Comparison of ENCODE assay signal across 8 cellular contexts in the genomic region with DNA sequence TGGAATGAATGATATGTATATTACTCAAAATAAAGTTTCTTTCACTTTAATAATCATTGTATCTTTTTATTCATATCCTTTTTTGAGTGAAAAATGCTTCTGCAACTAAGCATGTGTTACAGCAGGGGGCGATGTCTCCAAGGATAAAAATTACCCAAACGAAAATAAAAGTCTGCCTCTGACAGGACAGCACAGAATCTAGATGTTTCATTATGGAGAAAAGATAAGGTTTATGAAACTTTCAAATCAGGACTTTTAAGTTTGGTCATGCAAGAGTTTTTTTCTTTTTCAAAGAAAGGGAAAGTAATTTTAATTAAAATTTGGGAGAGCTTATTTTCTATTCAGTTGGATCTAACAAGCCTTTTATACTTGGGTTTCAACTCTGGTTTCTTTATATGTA. TPM values are rescaled to one million over a fixed set of nuclear protein-coding genes. Genes with fewer than 3 reads are reported as not detected.
DNase-seq lines count a peak whose midpoint lies in the region; ATAC-seq and TF ChIP-seq lines count a peak whose summit lies in the region.

No MANE protein-coding gene starts in this region.

- peaks cover 13% of the 10 kb centered on the region for H3K36me3 Mint-ChIP-seq in type B pancreatic cell

- DNase-seq in AG08395 (ENCODE audit: low spot score), result peak; percentile 47
- DNase-seq in GM03348 (ENCODE audit: low spot score), result peak; percentile 47
- peak; percentile 66 for DNase-seq in RPMI7951 (ENCODE audit: low read depth)
- DNase-seq in cerebellar cortex (ENCODE audit: low spot score), result peak; percentile 9
- no peak for DNase-seq in type B pancreatic cell (ENCODE audit: extremely low spot score, unreplicated experiment)
- DNase-seq in 8988T, result no peak

- peaks cover 4% of the 10 kb centered on the region for H3K4me1 Mint-ChIP-seq in type B pancreatic cell (ENCODE audit: unreplicated experiment)

- H3K4me3 Mint-ChIP-seq in type B pancreatic cell, result no peak overlapping the region

- H3K36me3 ChIP-seq in liver (ENCODE audit: control insufficient read depth in 4 of 4, insufficient read depth in 3 of 4, low read depth in 1 of 4, low read length in 3 of 4), result peaks cover 0 to 3% (median under 1%) of the 10 kb centered on the region in 4 donors

- TF ChIP-seq CTCF in liver (IDR thresholded peaks at IDR 0.05; ENCODE audit: low read depth, low read length, missing input control) (peak; percentile 89), type B pancreatic cell (conservative IDR thresholded peaks at IDR 0.05) (peak; percentile 93)

- 1% methylated on average over 2 of the region's 2 CpGs for WGBS in liver

- H3K9me3 ChIP-seq in liver (ENCODE audit: control insufficient read depth in 4 of 4, low read length in 3 of 4), result no peaks in the 10 kb centered on the region

- H3K27me3 ChIP-seq in liver (ENCODE audit: control insufficient read depth in 4 of 4, insufficient read depth in 4 of 4, low read length in 3 of 4), result no peaks in the 10 kb centered on the region

- H3K4me1 ChIP-seq in liver (ENCODE audit: control insufficient read depth in 4 of 4, insufficient read depth in 4 of 4, low read length in 3 of 4), result peaks cover 0 to 2% (median 0%) of the 10 kb centered on the region in 4 donors

- H3K27ac Mint-ChIP-seq in type B pancreatic cell, result peak overlapping the region; percentile 57

- H3K27me3 Mint-ChIP-seq in type B pancreatic cell, result no peaks in the 10 kb centered on the region

- H3K27ac ChIP-seq in liver (ENCODE audit: low read depth in 1 of 2, low read length in 2 of 2), result no peak overlapping the region

- no peak overlapping the region for H3K9ac ChIP-seq in liver (ENCODE audit: low read depth in 1 of 2, low read length in 2 of 2)

- peak; percentile 56 for ATAC-seq in HG03103 (IDR thresholded peaks at IDR 0.05; ENCODE audit: low read depth, unreplicated experiment)

- peak; percentile 98 to 99 for TF ChIP-seq RAD21 in liver (IDR thresholded peaks at IDR 0.05)

- H3K4me3 ChIP-seq in liver (ENCODE audit: low read depth in 1 of 3, low read length in 3 of 3), result no peak overlapping the region

- H3K9me3 Mint-ChIP-seq in type B pancreatic cell, result peaks cover 5% of the 10 kb centered on the region

TF ChIP-seq in liver, 16 proteins besides CTCF, POLR2A, EP300 and RAD21:
- TF ChIP-seq, protein P1, sequence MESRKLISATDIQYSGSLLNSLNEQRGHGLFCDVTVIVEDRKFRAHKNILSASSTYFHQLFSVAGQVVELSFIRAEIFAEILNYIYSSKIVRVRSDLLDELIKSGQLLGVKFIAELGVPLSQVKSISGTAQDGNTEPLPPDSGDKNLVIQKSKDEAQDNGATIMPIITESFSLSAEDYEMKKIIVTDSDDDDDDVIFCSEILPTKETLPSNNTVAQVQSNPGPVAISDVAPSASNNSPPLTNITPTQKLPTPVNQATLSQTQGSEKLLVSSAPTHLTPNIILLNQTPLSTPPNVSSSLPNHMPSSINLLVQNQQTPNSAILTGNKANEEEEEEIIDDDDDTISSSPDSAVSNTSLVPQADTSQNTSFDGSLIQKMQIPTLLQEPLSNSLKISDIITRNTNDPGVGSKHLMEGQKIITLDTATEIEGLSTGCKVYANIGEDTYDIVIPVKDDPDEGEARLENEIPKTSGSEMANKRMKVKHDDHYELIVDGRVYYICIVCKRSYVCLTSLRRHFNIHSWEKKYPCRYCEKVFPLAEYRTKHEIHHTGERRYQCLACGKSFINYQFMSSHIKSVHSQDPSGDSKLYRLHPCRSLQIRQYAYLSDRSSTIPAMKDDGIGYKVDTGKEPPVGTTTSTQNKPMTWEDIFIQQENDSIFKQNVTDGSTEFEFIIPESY (IDR thresholded peaks at IDR 0.05), result no peak
- no peak for TF ChIP-seq RXRA (IDR thresholded peaks at IDR 0.05)
- TF ChIP-seq EGR1 (IDR thresholded peaks at IDR 0.05; ENCODE audit: low read depth in 2 of 2), result no peak
- TF ChIP-seq NR2F2 (IDR thresholded peaks at IDR 0.05), result no peak
- no peak for TF ChIP-seq HNF4G (IDR thresholded peaks at IDR 0.05)
- TF ChIP-seq, protein P2, sequence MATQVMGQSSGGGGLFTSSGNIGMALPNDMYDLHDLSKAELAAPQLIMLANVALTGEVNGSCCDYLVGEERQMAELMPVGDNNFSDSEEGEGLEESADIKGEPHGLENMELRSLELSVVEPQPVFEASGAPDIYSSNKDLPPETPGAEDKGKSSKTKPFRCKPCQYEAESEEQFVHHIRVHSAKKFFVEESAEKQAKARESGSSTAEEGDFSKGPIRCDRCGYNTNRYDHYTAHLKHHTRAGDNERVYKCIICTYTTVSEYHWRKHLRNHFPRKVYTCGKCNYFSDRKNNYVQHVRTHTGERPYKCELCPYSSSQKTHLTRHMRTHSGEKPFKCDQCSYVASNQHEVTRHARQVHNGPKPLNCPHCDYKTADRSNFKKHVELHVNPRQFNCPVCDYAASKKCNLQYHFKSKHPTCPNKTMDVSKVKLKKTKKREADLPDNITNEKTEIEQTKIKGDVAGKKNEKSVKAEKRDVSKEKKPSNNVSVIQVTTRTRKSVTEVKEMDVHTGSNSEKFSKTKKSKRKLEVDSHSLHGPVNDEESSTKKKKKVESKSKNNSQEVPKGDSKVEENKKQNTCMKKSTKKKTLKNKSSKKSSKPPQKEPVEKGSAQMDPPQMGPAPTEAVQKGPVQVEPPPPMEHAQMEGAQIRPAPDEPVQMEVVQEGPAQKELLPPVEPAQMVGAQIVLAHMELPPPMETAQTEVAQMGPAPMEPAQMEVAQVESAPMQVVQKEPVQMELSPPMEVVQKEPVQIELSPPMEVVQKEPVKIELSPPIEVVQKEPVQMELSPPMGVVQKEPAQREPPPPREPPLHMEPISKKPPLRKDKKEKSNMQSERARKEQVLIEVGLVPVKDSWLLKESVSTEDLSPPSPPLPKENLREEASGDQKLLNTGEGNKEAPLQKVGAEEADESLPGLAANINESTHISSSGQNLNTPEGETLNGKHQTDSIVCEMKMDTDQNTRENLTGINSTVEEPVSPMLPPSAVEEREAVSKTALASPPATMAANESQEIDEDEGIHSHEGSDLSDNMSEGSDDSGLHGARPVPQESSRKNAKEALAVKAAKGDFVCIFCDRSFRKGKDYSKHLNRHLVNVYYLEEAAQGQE (IDR thresholded peaks at IDR 0.05), result no peak
- TF ChIP-seq HNF4A (conservative IDR thresholded peaks at IDR 0.05), result no peak
- TF ChIP-seq YY1 (IDR thresholded peaks at IDR 0.05), result no peak
- TF ChIP-seq TAF1 (conservative IDR thresholded peaks at IDR 0.05), result no peak
- TF ChIP-seq, protein P3, sequence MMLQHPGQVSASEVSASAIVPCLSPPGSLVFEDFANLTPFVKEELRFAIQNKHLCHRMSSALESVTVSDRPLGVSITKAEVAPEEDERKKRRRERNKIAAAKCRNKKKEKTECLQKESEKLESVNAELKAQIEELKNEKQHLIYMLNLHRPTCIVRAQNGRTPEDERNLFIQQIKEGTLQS (IDR thresholded peaks at IDR 0.05), result no peak
- TF ChIP-seq, protein P4, sequence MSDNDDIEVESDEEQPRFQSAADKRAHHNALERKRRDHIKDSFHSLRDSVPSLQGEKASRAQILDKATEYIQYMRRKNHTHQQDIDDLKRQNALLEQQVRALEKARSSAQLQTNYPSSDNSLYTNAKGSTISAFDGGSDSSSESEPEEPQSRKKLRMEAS (IDR thresholded peaks at IDR 0.05), result no peak
- no peak for TF ChIP-seq GABPA (IDR thresholded peaks at IDR 0.05 in 1 of 2, conservative IDR thresholded peaks at IDR 0.05 in 1 of 2)
- TF ChIP-seq SP1 (IDR thresholded peaks at IDR 0.05), result no peak
- TF ChIP-seq FOXA2 (IDR thresholded peaks at IDR 0.05), result no peak
- TF ChIP-seq FOXA1 (IDR thresholded peaks at IDR 0.05), result no peak
- no peak for TF ChIP-seq JUND (IDR thresholded peaks at IDR 0.05)
TF ChIP-seq in liver: peak in this region for 0.

RNA-seq across cellular contexts. Expression of a gene that starts 48.4 kb away (rescaled TPM):
- total RNA-seq in RPMI7951 (2014; rRNA removed; shearing (Covaris generic)), result 110 and 111 TPM in 2 replicates
- 10 to 100 TPM in 1 of 2 donors, 1 to 10 TPM in 1; 9.2 to 11.8 TPM for total RNA-seq in liver
- polyA plus RNA-seq in liver, result 1 to 10 TPM; 5.7 to 5.8 TPM
- total RNA-seq in type B pancreatic cell (ENCODE audit: low replicate concordance), result 91.1 and 135 TPM in 2 replicates

Comparison
In these comparisons a context has a peak if more than half of its experiments do, and no peak if none do; other contexts are left out.
1. DNase-seq: peak in AG08395 (single experiment), GM03348 (single experiment), RPMI7951 (single experiment) and cerebellar cortex (single experiment); none in type B pancreatic cell (single experiment) and 8988T (single experiment).